Comparison of ENCODE assay signal across 37 cellular contexts in the genomic region with DNA sequence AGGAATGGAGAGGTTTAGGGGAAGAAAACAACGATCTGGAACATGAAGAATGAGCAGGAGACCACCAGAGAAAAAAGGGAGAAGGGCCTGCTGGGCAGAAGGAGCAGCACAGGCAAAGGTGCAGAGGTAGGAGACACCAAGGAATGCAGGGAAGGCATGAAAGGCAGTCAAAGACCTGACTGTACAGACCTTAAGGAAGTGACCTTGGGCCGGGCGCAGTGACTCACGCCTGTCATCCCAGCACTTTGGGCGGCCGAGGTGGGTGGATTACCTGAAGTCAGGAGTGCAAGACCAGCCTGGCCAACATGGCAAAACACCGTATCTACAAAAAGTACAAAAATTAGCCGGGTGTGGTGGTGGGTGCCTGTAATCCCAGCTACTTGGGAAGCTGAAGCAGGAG.
"Had no signal": no experiment of that assay in that cellular context is flagged by ENCODE, and none has a peak within 500 bp of the region (broad histone marks: within the 10 kb centered on the region; RNA-seq: fewer than 3 reads in every experiment).

No MANE protein-coding gene starts in this region.

- H3K9me3 ChIP-seq: ascending aorta had no signal

- DNase-seq: activated CD4-positive, alpha-beta memory T cell treated with anti-CD3 and anti-CD28 coated beads, Interleukin-2, amount 10 ng/mL, durations not matched to agents 7 days and 5 days; activated CD4-positive, alpha-beta T cell treated with anti-CD3 and anti-CD28 coated beads for 1 hour; activated CD4-positive, alpha-beta T cell treated with anti-CD3 and anti-CD28 coated beads for 36 hours; activated CD4-positive, alpha-beta T cell treated with anti-CD3 and anti-CD28 coated beads for 48 hours; activated CD4-positive, alpha-beta T cell treated with anti-CD3 and anti-CD28 coated beads, Interleukin-2, amount 10 ng/mL, durations not matched to agents 7 days and 5 days; activated CD4-positive, alpha-beta T cell treated with anti-CD3 and anti-CD28 coated beads, Interleukin-2, amount 50 U/mL, for 48 hours; activated CD4-positive, CD25-positive, alpha-beta regulatory T cell; activated CD8-positive, alpha-beta memory T cell treated with anti-CD3 and anti-CD28 coated beads, Interleukin-2, amount 50 U/mL, for 48 hours; activated CD8-positive, alpha-beta T cell treated with anti-CD3 and anti-CD28 coated beads, Interleukin-2, amount 10 ng/mL, durations not matched to agents 7 days and 5 days; activated effector memory CD4-positive, alpha-beta T cell treated with Interleukin-2 at 50 U/mL for 16 hours; activated gamma-delta T cell; activated naive CD4-positive, alpha-beta T cell treated with anti-CD3 and anti-CD28 coated beads, Interleukin-2, amount 10 ng/mL, durations not matched to agents 7 days and 5 days; activated naive CD4-positive, alpha-beta T cell treated with Interleukin-2 at 50 U/mL for 16 hours; activated naive CD8-positive, alpha-beta T cell treated with anti-CD3 and anti-CD28 coated beads, Interleukin-2, amount 10 ng/mL, durations not matched to agents 7 days and 5 days; activated naive CD8-positive, alpha-beta T cell treated with anti-CD3 and anti-CD28 coated beads, Interleukin-2, amount 50 U/mL, for 24 hours; activated T-cell treated with anti-CD3 and anti-CD28 coated beads, Interleukin-2, amount 50 U/mL, for 24 hours; activated T-cell treated with anti-CD3 and anti-CD28 coated beads, Interleukin-2, amount 50 U/mL, for 48 hours; amygdala; anterior cingulate cortex; caudate nucleus; cerebellar nuclear complex; SW 1271; T-helper 1 cell; T-helper 2 cell; T-helper 9 cell; WERI-Rb-1 had no signal

- H3K27ac Mint-ChIP-seq: activated CD4-positive, alpha-beta memory T cell treated with anti-CD3 and anti-CD28 coated beads, Interleukin-2, amount 10 ng/mL, durations not matched to agents 7 days and 5 days; activated CD4-positive, alpha-beta T cell treated with anti-CD3 and anti-CD28 coated beads for 36 hours; activated CD4-positive, alpha-beta T cell treated with anti-CD3 and anti-CD28 coated beads, Interleukin-2, amount 10 ng/mL, durations not matched to agents 7 days and 5 days; activated CD8-positive, alpha-beta T cell treated with anti-CD3 and anti-CD28 coated beads, Interleukin-2, amount 10 ng/mL, durations not matched to agents 7 days and 5 days; activated naive CD4-positive, alpha-beta T cell treated with anti-CD3 and anti-CD28 coated beads, Interleukin-2, amount 10 ng/mL, durations not matched to agents 7 days and 5 days; activated naive CD4-positive, alpha-beta T cell treated with anti-CD3 and anti-CD28 coated beads, Interleukin-2, amount 50 U/mL, for 24 hours; activated naive CD8-positive, alpha-beta T cell; activated naive CD8-positive, alpha-beta T cell treated with anti-CD3 and anti-CD28 coated beads, Interleukin-2, amount 10 ng/mL, durations not matched to agents 7 days and 5 days; activated naive CD8-positive, alpha-beta T cell treated with anti-CD3 and anti-CD28 coated beads, Interleukin-2, amount 50 U/mL, for 24 hours; activated T-cell treated with anti-CD3 and anti-CD28 coated beads, Interleukin-2, amount 50 U/mL, for 24 hours; activated T-helper 2 cell treated with anti-CD3 and anti-CD28 coated beads, Interferon-gamma antibody, Interleukin-2, Interleukin-4, amounts not matched to agents 10 μg/mL and 5 μg/mL and 100 μg/mL, durations not matched to agents 14 hours and 24 hours and 36 hours; brain; T-helper 1 cell treated with Interleukin-12 subunit alpha and Interleukin-12 subunit beta and Interleukin-4 antibody, amounts not matched to agents 30 μg/mL and 1 μg/mL, for 36 hours; T-helper 2 cell treated with Interferon-gamma antibody and Interleukin-4, amounts not matched to agents 5 μg/mL and 100 μg/mL, for 36 hours; WTC11 had no signal

- H3K27ac ChIP-seq: ascending aorta, cardiac muscle cell, WERI-Rb-1 had no signal

- H3K4me3 Mint-ChIP-seq: activated CD4-positive, alpha-beta memory T cell treated with anti-CD3 and anti-CD28 coated beads, Interleukin-2, amount 10 ng/mL, durations not matched to agents 7 days and 5 days; activated CD4-positive, alpha-beta T cell treated with anti-CD3 and anti-CD28 coated beads for 36 hours; activated CD4-positive, alpha-beta T cell treated with anti-CD3 and anti-CD28 coated beads, Interleukin-2, amount 10 ng/mL, durations not matched to agents 7 days and 5 days; activated CD8-positive, alpha-beta T cell treated with anti-CD3 and anti-CD28 coated beads, Interleukin-2, amount 10 ng/mL, durations not matched to agents 7 days and 5 days; activated naive CD4-positive, alpha-beta T cell treated with anti-CD3 and anti-CD28 coated beads, Interleukin-2, amount 10 ng/mL, durations not matched to agents 7 days and 5 days; activated naive CD4-positive, alpha-beta T cell treated with anti-CD3 and anti-CD28 coated beads, Interleukin-2, amount 50 U/mL, for 24 hours; activated naive CD8-positive, alpha-beta T cell; activated naive CD8-positive, alpha-beta T cell treated with anti-CD3 and anti-CD28 coated beads, Interleukin-2, amount 10 ng/mL, durations not matched to agents 7 days and 5 days; activated naive CD8-positive, alpha-beta T cell treated with anti-CD3 and anti-CD28 coated beads, Interleukin-2, amount 50 U/mL, for 24 hours; activated T-cell treated with anti-CD3 and anti-CD28 coated beads, Interleukin-2, amount 50 U/mL, for 24 hours; central memory CD8-positive, alpha-beta T cell; T-helper 1 cell treated with Interleukin-12 subunit alpha and Interleukin-12 subunit beta and Interleukin-4 antibody, amounts not matched to agents 30 μg/mL and 1 μg/mL, for 36 hours; T-helper 2 cell treated with Interferon-gamma antibody and Interleukin-4, amounts not matched to agents 5 μg/mL and 100 μg/mL, for 36 hours; WTC11 had no signal

- H3K9me3 Mint-ChIP-seq: activated CD4-positive, alpha-beta memory T cell treated with anti-CD3 and anti-CD28 coated beads, Interleukin-2, amount 10 ng/mL, durations not matched to agents 7 days and 5 days; activated CD4-positive, alpha-beta T cell treated with anti-CD3 and anti-CD28 coated beads, Interleukin-2, amount 10 ng/mL, durations not matched to agents 7 days and 5 days; activated naive CD4-positive, alpha-beta T cell treated with anti-CD3 and anti-CD28 coated beads, Interleukin-2, amount 10 ng/mL, durations not matched to agents 7 days and 5 days; activated naive CD4-positive, alpha-beta T cell treated with anti-CD3 and anti-CD28 coated beads, Interleukin-2, amount 50 U/mL, for 24 hours; activated naive CD8-positive, alpha-beta T cell treated with anti-CD3 and anti-CD28 coated beads, Interleukin-2, amount 10 ng/mL, durations not matched to agents 7 days and 5 days; activated naive CD8-positive, alpha-beta T cell treated with anti-CD3 and anti-CD28 coated beads, Interleukin-2, amount 50 U/mL, for 24 hours; activated T-cell treated with anti-CD3 and anti-CD28 coated beads, Interleukin-2, amount 50 U/mL, for 24 hours; activated T-helper 2 cell treated with anti-CD3 and anti-CD28 coated beads, Interferon-gamma antibody, Interleukin-2, Interleukin-4, amounts not matched to agents 10 μg/mL and 5 μg/mL and 100 μg/mL, durations not matched to agents 14 hours and 24 hours and 36 hours; brain; central memory CD8-positive, alpha-beta T cell; T-helper 1 cell treated with Interleukin-12 subunit alpha and Interleukin-12 subunit beta and Interleukin-4 antibody, amounts not matched to agents 30 μg/mL and 1 μg/mL, for 36 hours; T-helper 2 cell treated with Interferon-gamma antibody and Interleukin-4, amounts not matched to agents 5 μg/mL and 100 μg/mL, for 36 hours had no signal

- H3K27me3 ChIP-seq: ascending aorta, cardiac muscle cell had no signal

- H3K36me3 ChIP-seq: ascending aorta, cardiac muscle cell, WERI-Rb-1 had no signal

- H3K4me3 ChIP-seq: ascending aorta, cardiac muscle cell had no signal

- H3K36me3 Mint-ChIP-seq: activated naive CD4-positive, alpha-beta T cell treated with anti-CD3 and anti-CD28 coated beads, Interleukin-2, amount 10 ng/mL, durations not matched to agents 7 days and 5 days; activated naive CD4-positive, alpha-beta T cell treated with anti-CD3 and anti-CD28 coated beads, Interleukin-2, amount 50 U/mL, for 24 hours; activated naive CD8-positive, alpha-beta T cell; activated naive CD8-positive, alpha-beta T cell treated with anti-CD3 and anti-CD28 coated beads, Interleukin-2, amount 10 ng/mL, durations not matched to agents 7 days and 5 days; brain; WTC11 had no signal

- ATAC-seq: activated CD4-positive, alpha-beta T cell treated with anti-CD3 and anti-CD28 coated beads for 36 hours; activated CD4-positive, CD25-positive, alpha-beta regulatory T cell treated with anti-CD3 and anti-CD28 coated beads, Interleukin-2, amount 50 U/mL, for 24 hours; activated CD8-positive, alpha-beta T cell treated with anti-CD3 and anti-CD28 coated beads, Interleukin-2, amount 10 ng/mL, durations not matched to agents 7 days and 5 days; activated naive CD8-positive, alpha-beta T cell treated with anti-CD3 and anti-CD28 coated beads, Interleukin-2, amount 50 U/mL, for 24 hours; WTC11 had no signal

- H3K4me1 Mint-ChIP-seq: activated CD4-positive, alpha-beta memory T cell treated with anti-CD3 and anti-CD28 coated beads, Interleukin-2, amount 10 ng/mL, durations not matched to agents 7 days and 5 days; activated CD4-positive, alpha-beta T cell treated with anti-CD3 and anti-CD28 coated beads for 36 hours; activated CD4-positive, alpha-beta T cell treated with anti-CD3 and anti-CD28 coated beads, Interleukin-2, amount 10 ng/mL, durations not matched to agents 7 days and 5 days; activated naive CD4-positive, alpha-beta T cell treated with anti-CD3 and anti-CD28 coated beads, Interleukin-2, amount 10 ng/mL, durations not matched to agents 7 days and 5 days; activated naive CD4-positive, alpha-beta T cell treated with anti-CD3 and anti-CD28 coated beads, Interleukin-2, amount 50 U/mL, for 24 hours; activated naive CD8-positive, alpha-beta T cell treated with anti-CD3 and anti-CD28 coated beads, Interleukin-2, amount 10 ng/mL, durations not matched to agents 7 days and 5 days; activated naive CD8-positive, alpha-beta T cell treated with anti-CD3 and anti-CD28 coated beads, Interleukin-2, amount 50 U/mL, for 24 hours; central memory CD8-positive, alpha-beta T cell; WTC11 had no signal

- H3K4me1 ChIP-seq: ascending aorta had no signal

- H3K27me3 Mint-ChIP-seq: activated CD4-positive, alpha-beta memory T cell treated with anti-CD3 and anti-CD28 coated beads, Interleukin-2, amount 10 ng/mL, durations not matched to agents 7 days and 5 days; activated CD4-positive, alpha-beta T cell treated with anti-CD3 and anti-CD28 coated beads, Interleukin-2, amount 10 ng/mL, durations not matched to agents 7 days and 5 days; activated naive CD4-positive, alpha-beta T cell treated with anti-CD3 and anti-CD28 coated beads, Interleukin-2, amount 10 ng/mL, durations not matched to agents 7 days and 5 days; activated naive CD4-positive, alpha-beta T cell treated with anti-CD3 and anti-CD28 coated beads, Interleukin-2, amount 50 U/mL, for 24 hours; activated naive CD8-positive, alpha-beta T cell treated with anti-CD3 and anti-CD28 coated beads, Interleukin-2, amount 10 ng/mL, durations not matched to agents 7 days and 5 days; activated naive CD8-positive, alpha-beta T cell treated with anti-CD3 and anti-CD28 coated beads, Interleukin-2, amount 50 U/mL, for 24 hours; brain; central memory CD8-positive, alpha-beta T cell had no signal
